ENCODE assay signal across 9 cellular contexts in the genomic region with DNA sequence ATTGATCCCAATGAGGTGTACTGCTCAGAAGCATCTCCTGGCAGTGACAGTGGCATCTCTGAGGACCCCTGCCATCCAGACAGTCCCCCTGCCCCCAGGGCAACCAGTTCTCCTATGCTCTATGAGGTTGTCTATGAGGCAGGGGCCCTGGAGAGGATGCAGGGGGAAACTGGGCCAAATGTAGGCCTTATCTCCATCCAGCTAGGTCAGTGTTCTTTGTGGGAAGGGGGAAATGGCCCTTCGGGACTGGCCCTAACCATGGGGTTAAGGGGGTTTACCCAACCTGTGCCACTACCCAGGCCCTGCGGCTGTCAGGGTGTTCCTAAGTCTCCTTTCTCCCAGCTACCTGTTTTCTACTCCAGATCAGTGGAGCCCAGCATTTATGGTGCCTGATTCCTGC. TPM values are rescaled to one million over a fixed set of nuclear protein-coding genes. Genes with fewer than 3 reads are reported as not detected.
DNase-seq lines count a peak whose midpoint lies in the region; ATAC-seq and TF ChIP-seq lines count a peak whose summit lies in the region.
"Had no signal": no experiment of that assay in that cellular context is flagged by ENCODE, and none has a peak within 500 bp of the region (broad histone marks: within the 10 kb centered on the region; RNA-seq: fewer than 3 reads in every experiment).

No MANE protein-coding gene starts in this region.

- H3K56ac ChIP-seq in IMR-90 (ENCODE audit: extremely low read depth, insufficient read depth, low read length): no peak overlapping the region

- H3K9ac ChIP-seq in IMR-90 (ENCODE audit: low read depth, low read length): no peak overlapping the region
- no peak overlapping the region for H3K9ac ChIP-seq in GM23248

- no peak for DNase-seq in IMR-90
- no peak for DNase-seq in MCF 10A (ENCODE audit: unreplicated experiment)
- DNase-seq in nephron progenitor cell: no peak
- DNase-seq in HT-29 (ENCODE audit: low spot score): no peak
- no peak for DNase-seq in effector CD8-positive, alpha-beta T cell (lab: John Stamatoyannopoulos, UW)
- DNase-seq in GM23248: no peak
- DNase-seq: activated naive CD4-positive, alpha-beta T cell treated with anti-CD3 and anti-CD28 coated beads for 36 hours had no signal

- peaks cover 11% of the 10 kb centered on the region for H3K9me1 ChIP-seq in IMR-90 (ENCODE audit: insufficient read depth, low read length)

- no peak overlapping the region for H3K18ac ChIP-seq in IMR-90 (ENCODE audit: low read depth, low read length)

- H4K8ac ChIP-seq in IMR-90 (ENCODE audit: low read depth in 2 of 2, low read length in 2 of 2): peak overlapping the region; percentile 8 to 93; a peak in 2 of 4 replicates

- H3K27ac Mint-ChIP-seq in MCF 10A (ENCODE audit: low read depth, unreplicated experiment) (peak overlapping the region; percentile 94), nephron progenitor cell (peak overlapping the region; percentile 55)
- H3K27ac Mint-ChIP-seq: activated naive CD4-positive, alpha-beta T cell treated with anti-CD3 and anti-CD28 coated beads for 36 hours had no signal

- no peak overlapping the region for H2AK5ac ChIP-seq in IMR-90 (ENCODE audit: low read depth, low read length)

- ATAC-seq in IMR-90 (ENCODE audit: low read depth): no peak
- ATAC-seq in GM21423 (IDR thresholded peaks at IDR 0.05; ENCODE audit: unreplicated experiment): no peak

- H3K79me2 ChIP-seq in GM23248 (ENCODE audit: insufficient read depth): peaks cover 21% of the 10 kb centered on the region

- no peak overlapping the region for H3K4ac ChIP-seq in IMR-90 (ENCODE audit: low read depth, low read length)

- peaks cover 5 to 37% of the 10 kb centered on the region in 2 experiments; a peak in 3 of 4 replicates for H3K79me1 ChIP-seq in IMR-90 (ENCODE audit: low read depth in 1 of 2, low read length in 2 of 2)

- H3K4me3 Mint-ChIP-seq in MCF 10A (ENCODE audit: unreplicated experiment): peak overlapping the region; percentile 95
- H3K4me3 Mint-ChIP-seq in nephron progenitor cell: peak overlapping the region; percentile 93

- no peak overlapping the region for H2BK15ac ChIP-seq in IMR-90 (ENCODE audit: low read depth, low read length)

- H3K36me3 Mint-ChIP-seq in MCF 10A (ENCODE audit: insufficient read depth, unreplicated experiment) (peaks cover 30% of the 10 kb centered on the region), nephron progenitor cell (ENCODE audit: low read depth) (peaks cover 15% of the 10 kb centered on the region)

- H3K4me2 ChIP-seq in IMR-90 (ENCODE audit: low read depth, low read length): no peak overlapping the region
- H3K4me2 ChIP-seq in GM23248 (ENCODE audit: unreplicated experiment): no peak overlapping the region

- H2BK5ac ChIP-seq in IMR-90 (ENCODE audit: low read depth, low read length, poor library complexity, severe bottlenecking): no peak overlapping the region

- CTCF ChIA-PET in IMR-90 (lab: Yijun Ruan, JAX): no interaction called here
- CTCF ChIA-PET in MCF 10A (lab: Yijun Ruan, JAX): interaction anchor here (0.5 to 5.2 kb wide), 8 partner anchors 8 to 457 kb away, joined by 3 to 45 read pairs (median 6); partner anchors contain the start of genes JTB and RAB13

- no peak overlapping the region for H3K14ac ChIP-seq in IMR-90 (replicated peaks; ENCODE audit: low read depth, low read length)

- H3K4me3 ChIP-seq in IMR-90 (ENCODE audit: insufficient read depth, low read depth, low read length) (no peak overlapping the region), GM23248 (no peak overlapping the region)

- TF ChIP-seq CTCF in C4-2B (conservative IDR thresholded peaks at IDR 0.05): no peak
- no peak for TF ChIP-seq CTCF in IMR-90 (conservative IDR thresholded peaks at IDR 0.05; ENCODE audit: low read depth, low read length)
- no peak for TF ChIP-seq CTCF in MCF 10A (IDR thresholded peaks at IDR 0.05; ENCODE audit: unreplicated experiment)
- TF ChIP-seq CTCF in nephron progenitor cell (IDR thresholded peaks at IDR 0.05): no peak

- peak overlapping the region; percentile 39 for H2AK9ac ChIP-seq in IMR-90 (replicated peaks; ENCODE audit: low read depth, low read length, poor library complexity)

- H2AFZ ChIP-seq in IMR-90 (replicated peaks; ENCODE audit: low read length, poor library complexity) (no peak overlapping the region), GM23248 (no peak overlapping the region)

- H3F3A ChIP-seq in GM23248 (ENCODE audit: insufficient read depth): peaks cover 14% of the 10 kb centered on the region

- H3K36me3 ChIP-seq in IMR-90 (ENCODE audit: control insufficient read depth, insufficient read depth, low read length) (peaks cover 11% of the 10 kb centered on the region), GM23248 (ENCODE audit: low read depth) (0 out of 2 replicates have a peak, but pooled peaks cover 3% of the 10 kb centered on the region)

- H4K91ac ChIP-seq in IMR-90 (ENCODE audit: insufficient read depth, low read depth, low read length): no peak overlapping the region

- H3K9me2 ChIP-seq in GM23248 (ENCODE audit: insufficient read depth): no peaks in the 10 kb centered on the region

- H3K23ac ChIP-seq in IMR-90 (ENCODE audit: low read depth, low read length): no peak overlapping the region; the same call in 1 of the 2 replicates

- no peak for TF ChIP-seq RAD21 in IMR-90 (IDR thresholded peaks at IDR 0.05; ENCODE audit: low read length)

- no TSS peak for BruUV-seq in IMR-90 (replicated peaks; lab: Mats Ljungman, UMichigan)
- no TSS peak for BruUV-seq in MCF 10A (replicated peaks; lab: Mats Ljungman, UMichigan)

- H3K9me3 Mint-ChIP-seq in MCF 10A (ENCODE audit: unreplicated experiment) (no peaks in the 10 kb centered on the region), nephron progenitor cell (no peaks in the 10 kb centered on the region)
- H3K9me3 Mint-ChIP-seq: activated naive CD4-positive, alpha-beta T cell treated with anti-CD3 and anti-CD28 coated beads for 36 hours had no signal

- H4K20me1 ChIP-seq in IMR-90 (ENCODE audit: insufficient read depth, low read length) (no peaks in the 10 kb centered on the region), GM23248 (ENCODE audit: insufficient read depth) (no peaks in the 10 kb centered on the region)

- H3K27me3 Mint-ChIP-seq in MCF 10A (ENCODE audit: insufficient read depth, unreplicated experiment) (no peaks in the 10 kb centered on the region), nephron progenitor cell (ENCODE audit: low read depth, poor library complexity) (no peaks in the 10 kb centered on the region)

- intact Hi-C loops in IMR-90 (cut with micrococcal nuclease) (no loop called here), MCF 10A (cut with micrococcal nuclease) (no loop called here)

- in situ Hi-C loops in IMR-90 (cut with MboI; ENCODE audit: low sequenced_read_pairs) (loop anchor here (25.0 kb wide), 1 partner anchor 432 kb away; the partner anchor contains the start of genes S100A3, S100A4, S100A5 and S100A6), GM23248 (cut with MboI) (no loop called here)

- H3K27me3 ChIP-seq in IMR-90 (ENCODE audit: control insufficient read depth, insufficient read depth, low read length) (no peaks in the 10 kb centered on the region), GM23248 (replicated peaks; ENCODE audit: insufficient read depth) (no peaks in the 10 kb centered on the region)

- H2BK20ac ChIP-seq in IMR-90 (ENCODE audit: low read depth, low read length): no peak overlapping the region

- dilution Hi-C loops in IMR-90 (cut with HindIII; ENCODE audit: low sequenced_read_pairs, unreplicated experiment): no loop called here

- no peak for TF ChIP-seq POLR2A in IMR-90 (IDR thresholded peaks at IDR 0.05; ENCODE audit: low read depth, low read length)

- peaks cover 33% of the 10 kb centered on the region for H3K4me1 Mint-ChIP-seq in MCF 10A (ENCODE audit: insufficient read depth, unreplicated experiment)
- H3K4me1 Mint-ChIP-seq in nephron progenitor cell: peaks cover 46% of the 10 kb centered on the region

- no peaks in the 10 kb centered on the region for H3K9me3 ChIP-seq in IMR-90 (ENCODE audit: control insufficient read depth, insufficient read depth, low read length)
- H3K9me3 ChIP-seq in GM23248 (ENCODE audit: low read depth): no peaks in the 10 kb centered on the region

- 0 out of 2 replicates have a peak, but pooled peaks cover 1% of the 10 kb centered on the region for H3K4me1 ChIP-seq in IMR-90 (ENCODE audit: control insufficient read depth, insufficient read depth, low read length)
- peaks cover 21% of the 10 kb centered on the region for H3K4me1 ChIP-seq in GM23248 (ENCODE audit: insufficient read depth)

- H2BK120ac ChIP-seq in IMR-90 (ENCODE audit: low read depth, low read length): no peak overlapping the region

- POLR2A ChIA-PET in IMR-90 (lab: Charles Lee; ENCODE audit: unreplicated experiment): no interaction called here
- POLR2A ChIA-PET in MCF 10A (lab: Yijun Ruan, JAX): interaction anchor here (4.2 to 16.6 kb wide), 5 partner anchors 8 to 187 kb away, joined by 37 to 647 read pairs (median 358); partner anchors contain the start of genes CRTC2, DENND4B, GATAD2B and JTB

- no peak overlapping the region for H4K5ac ChIP-seq in IMR-90 (ENCODE audit: low read depth, low read length)

- H3K27ac ChIP-seq in C4-2B (peak overlapping the region; percentile 97), IMR-90 (ENCODE audit: insufficient read depth, low read length) (no peak overlapping the region), GM23248 (no peak overlapping the region)

- no CpG with 5 or more reads among the region's 2 CpGs for WGBS in IMR-90 (ENCODE audit: extremely low coverage in 2 of 2, insufficient read length in 1 of 2), 2 experiments
- 89 to 100% methylated on average over 2 of the region's 2 CpGs for WGBS in GM23248 (ENCODE audit: low coverage in 1 of 2, low lambda C conversion rate in 2 of 2, missing lambda C conversion rate in 2 of 2), 2 experiments

RNA-seq across cellular contexts. Expression of gene CREB3L4, which starts 1.3 kb away (rescaled TPM):
- total RNA-seq in IMR-90 (2012; rRNA removed) (4.4 and 6.5 TPM in 2 replicates), MCF 10A (2022) (14.7 and 17.6 TPM in 2 replicates)
- polyA plus RNA-seq in IMR-90 (2012; rRNA removed) (8.3 and 9.8 TPM in 2 replicates), GM23248 (2016; fragmentation: Nextera tagmentation; extraction: Ambion mirVana) (3.6 and 4.4 TPM in 2 replicates)
- 5.0 and 5.8 TPM in 2 replicates for polyA plus RNA-seq in IMR-90 (2012; cell fraction: cytosol; rRNA removed)
- 21.0 and 21.3 TPM in 2 replicates for polyA plus RNA-seq in IMR-90 (2012; cell fraction: nucleus; rRNA removed; ENCODE audit: low replicate concordance)
- total RNA-seq in HT-29 (2014; rRNA removed; shearing (Covaris generic)): 23.2 and 24.7 TPM in 2 replicates
- total RNA-seq in GM23248 (2014; rRNA removed; shearing (Covaris generic)): 4.3 and 11.1 TPM in 2 replicates

RNA-seq across cellular contexts. Expression of gene SLC39A1, which starts 5.6 kb away (rescaled TPM):
- 94.7 and 97.7 TPM in 2 replicates for total RNA-seq in IMR-90 (2012; rRNA removed)
- polyA plus RNA-seq in IMR-90 (2012; rRNA removed): 84.6 and 89.1 TPM in 2 replicates
- 74.5 and 89.4 TPM in 2 replicates for polyA plus RNA-seq in IMR-90 (2012; cell fraction: cytosol; rRNA removed)
- 31.1 and 43.6 TPM in 2 replicates for polyA plus RNA-seq in IMR-90 (2012; cell fraction: nucleus; rRNA removed; ENCODE audit: low replicate concordance)
- total RNA-seq in MCF 10A (2022): 124 and 159 TPM in 2 replicates
- 226 TPM in 2 replicates for total RNA-seq in HT-29 (2014; rRNA removed; shearing (Covaris generic))
- total RNA-seq in GM23248 (2014; rRNA removed; shearing (Covaris generic)): 120 and 141 TPM in 2 replicates
- 91.9 and 93.1 TPM in 2 replicates for polyA plus RNA-seq in GM23248 (2016; fragmentation: Nextera tagmentation; extraction: Ambion mirVana)

RNA-seq across cellular contexts. Expression of gene JTB, which starts 8.5 kb away (rescaled TPM):
- total RNA-seq in IMR-90 (2012; rRNA removed): 114 and 123 TPM in 2 replicates
- polyA plus RNA-seq in IMR-90 (2012; rRNA removed): 138 and 153 TPM in 2 replicates
- polyA plus RNA-seq in IMR-90 (2012; cell fraction: cytosol; rRNA removed): 184 and 196 TPM in 2 replicates
- polyA plus RNA-seq in IMR-90 (2012; cell fraction: nucleus; rRNA removed; ENCODE audit: low replicate concordance): 101 and 135 TPM in 2 replicates
- total RNA-seq in MCF 10A (2022): 194 and 224 TPM in 2 replicates
- 281 and 318 TPM in 2 replicates for total RNA-seq in HT-29 (2014; rRNA removed; shearing (Covaris generic))
- 189 and 242 TPM in 2 replicates for total RNA-seq in GM23248 (2014; rRNA removed; shearing (Covaris generic))
- 183 and 186 TPM in 2 replicates for polyA plus RNA-seq in GM23248 (2016; fragmentation: Nextera tagmentation; extraction: Ambion mirVana)

RNA-seq across cellular contexts. Expression of gene CRTC2, which starts 10.6 kb away (rescaled TPM):
- total RNA-seq in IMR-90 (2012; rRNA removed) (1.9 and 2.7 TPM in 2 replicates), MCF 10A (2022) (47.0 and 55.1 TPM in 2 replicates)
- polyA plus RNA-seq in IMR-90 (2012; rRNA removed) (20.1 and 22.2 TPM in 2 replicates), GM23248 (2016; fragmentation: Nextera tagmentation; extraction: Ambion mirVana) (16.7 and 21.0 TPM in 2 replicates)
- 12.2 and 16.7 TPM in 2 replicates for polyA plus RNA-seq in IMR-90 (2012; cell fraction: cytosol; rRNA removed)
- polyA plus RNA-seq in IMR-90 (2012; cell fraction: nucleus; rRNA removed; ENCODE audit: low replicate concordance): 59.1 and 73.2 TPM in 2 replicates
- 15.5 and 16.5 TPM in 2 replicates for total RNA-seq in HT-29 (2014; rRNA removed; shearing (Covaris generic))
- 3.7 and 7.5 TPM in 2 replicates for total RNA-seq in GM23248 (2014; rRNA removed; shearing (Covaris generic))

RNA-seq across cellular contexts. Expression of gene RAB13, which starts 17.2 kb away (rescaled TPM):
- total RNA-seq in IMR-90 (2012; rRNA removed): 42.3 and 56.7 TPM in 2 replicates
- polyA plus RNA-seq in IMR-90 (2012; rRNA removed): 207 and 249 TPM in 2 replicates
- 86.7 and 89.1 TPM in 2 replicates for polyA plus RNA-seq in IMR-90 (2012; cell fraction: cytosol; rRNA removed)
- polyA plus RNA-seq in IMR-90 (2012; cell fraction: nucleus; rRNA removed; ENCODE audit: low replicate concordance): 28.4 and 88.9 TPM in 2 replicates
- 63.1 and 71.6 TPM in 2 replicates for total RNA-seq in MCF 10A (2022)
- total RNA-seq in HT-29 (2014; rRNA removed; shearing (Covaris generic)): 8.0 and 8.3 TPM in 2 replicates
- total RNA-seq in GM23248 (2014; rRNA removed; shearing (Covaris generic)): 29.5 and 33.1 TPM in 2 replicates
- 137 and 142 TPM in 2 replicates for polyA plus RNA-seq in GM23248 (2016; fragmentation: Nextera tagmentation; extraction: Ambion mirVana)
